In the genomic region with DNA sequence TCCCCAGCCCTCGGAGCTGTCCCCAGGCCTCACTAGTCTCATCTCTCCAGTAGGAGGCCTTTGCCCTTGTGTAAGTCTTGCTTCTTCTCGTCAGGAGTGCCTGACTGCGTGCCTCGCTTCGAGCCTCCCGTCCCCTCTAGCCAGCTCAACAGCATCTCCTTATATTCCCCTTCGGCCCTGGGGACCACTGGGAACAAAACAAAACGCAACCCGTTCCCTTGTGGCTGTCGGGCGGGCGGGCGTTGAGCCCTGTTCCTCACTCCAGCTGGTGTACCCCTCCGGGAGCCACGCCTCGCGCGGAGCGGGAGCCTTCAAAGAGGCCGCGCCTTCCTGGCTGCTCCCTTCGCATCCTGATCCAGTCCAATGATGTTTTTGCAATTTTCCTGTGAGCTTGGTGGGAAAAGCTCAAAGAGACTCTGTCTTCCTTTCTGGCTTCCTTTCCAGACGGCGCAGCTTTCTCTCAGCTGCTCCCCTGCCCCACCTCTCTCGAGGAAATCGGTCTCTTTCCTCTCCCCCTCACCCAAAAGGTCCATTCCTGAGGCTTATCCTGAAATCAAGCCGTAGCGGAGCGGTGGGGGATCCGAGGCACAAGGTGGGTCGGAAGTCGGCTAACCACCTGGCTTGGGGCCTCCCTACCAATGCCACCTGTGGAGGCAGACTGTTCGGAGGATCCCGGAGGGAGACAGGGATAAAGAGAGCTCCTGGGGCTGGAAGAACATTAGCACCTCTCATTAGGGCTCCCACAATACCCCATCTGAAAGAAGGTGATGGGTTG, we compare ENCODE assay signal across 17 cellular contexts. TPM values are rescaled to one million over a fixed set of nuclear protein-coding genes. Genes with fewer than 3 reads are reported as not detected.
DNase-seq lines count a peak whose midpoint lies in the region; ATAC-seq and TF ChIP-seq lines count a peak whose summit lies in the region.
"Had no signal": no experiment of that assay in that cellular context is flagged by ENCODE, and none has a peak within 500 bp of the region (broad histone marks: within the 10 kb centered on the region; RNA-seq: fewer than 3 reads in every experiment).

No MANE protein-coding gene starts in this region.

- peaks cover 6% of the 10 kb centered on the region for H3K36me3 Mint-ChIP-seq in endodermal cell (ENCODE audit: low read depth)
- no peaks in the 10 kb centered on the region for H3K36me3 Mint-ChIP-seq in type B pancreatic cell

- H3K79me2 ChIP-seq in mesendoderm (ENCODE audit: control insufficient read depth, insufficient read depth, low read length), result no peaks in the 10 kb centered on the region

- H3K4me1 ChIP-seq in endodermal cell (ENCODE audit: control insufficient read depth, insufficient read depth, low read length), result peaks cover 9% of the 10 kb centered on the region
- peaks cover 7% of the 10 kb centered on the region for H3K4me1 ChIP-seq in mesendoderm (ENCODE audit: control insufficient read depth, low read depth, low read length)
- H3K4me1 ChIP-seq: HAP-1 had no signal

- peak; percentile 59 for TF ChIP-seq CTCF in endodermal cell (conservative IDR thresholded peaks at IDR 0.05)
- no peak for TF ChIP-seq CTCF in type B pancreatic cell (conservative IDR thresholded peaks at IDR 0.05)

- H3K56ac ChIP-seq in mesendoderm (ENCODE audit: low read length), result peak overlapping the region; percentile 22

- H3K27ac ChIP-seq in endodermal cell (ENCODE audit: low read depth, low read length), result no peak overlapping the region
- no peak overlapping the region for H3K27ac ChIP-seq in mesendoderm (ENCODE audit: low read depth, low read length)
- H3K27ac ChIP-seq in substantia nigra (ENCODE audit: low read depth, low read length, poor library complexity, severe bottlenecking), result no peak overlapping the region
- H3K27ac ChIP-seq: right lobe of liver had no signal

- H3K27me3 ChIP-seq in endodermal cell (ENCODE audit: control insufficient read depth, insufficient read depth, low read length, poor library complexity, severe bottlenecking) (no peaks in the 10 kb centered on the region), mesendoderm (ENCODE audit: insufficient read depth, low read length, poor library complexity) (no peaks in the 10 kb centered on the region)
- H3K27me3 ChIP-seq: right lobe of liver had no signal

- no peak overlapping the region for H4K5ac ChIP-seq in mesendoderm (ENCODE audit: low read length)

- H3K18ac ChIP-seq in mesendoderm (ENCODE audit: low read length), result no peak overlapping the region

- H3K4me1 Mint-ChIP-seq in endodermal cell (peaks cover 13% of the 10 kb centered on the region), type B pancreatic cell (ENCODE audit: unreplicated experiment) (peaks cover 24% of the 10 kb centered on the region)

- DNase-seq in Right ventricle myocardium superior, result peak; percentile 70
- DNase-seq in left cardiac atrium, result no peak
- DNase-seq in endodermal cell, result peak; percentile 59
- DNase-seq in mesendoderm, result no peak
- no peak for DNase-seq in type B pancreatic cell (ENCODE audit: extremely low spot score, unreplicated experiment)
- DNase-seq in NCI-H1092 treated with DMSO at 0.1 percent for 48 hours (lab: John Stamatoyannopoulos, UW), result no peak
- no peak for DNase-seq in substantia nigra (lab: John Stamatoyannopoulos, UW)
- DNase-seq: activated CD4-positive, alpha-beta T cell treated with anti-CD3 and anti-CD28 coated beads, Interleukin-2, amount 10 ng/mL, durations not matched to agents 24 days and 14 days; activated effector memory CD4-positive, alpha-beta T cell treated with Interleukin-2 at 50 U/mL for 16 hours; NCI-H1436 treated with DMSO at 0.1 percent for 48 hours; right lobe of liver; stimulated activated CD4-positive, alpha-beta T cell treated with anti-CD3 and anti-CD28 coated beads, Interleukin-2, amount 100 ng/mL, for 24 hours had no signal

- H3K23ac ChIP-seq in mesendoderm (ENCODE audit: low read length), result no peak overlapping the region

- H2BK5ac ChIP-seq in mesendoderm (ENCODE audit: low read length), result no peak overlapping the region

- no peaks in the 10 kb centered on the region for H3K9me3 ChIP-seq in endodermal cell (ENCODE audit: control insufficient read depth, low read length)
- H3K9me3 ChIP-seq: HAP-1, right lobe of liver had no signal

- H2BK15ac ChIP-seq in mesendoderm (replicated peaks; ENCODE audit: low read depth), result no peak overlapping the region

- H3K4me3 ChIP-seq in endodermal cell (ENCODE audit: low read length) (no peak overlapping the region), mesendoderm (ENCODE audit: low read length) (no peak overlapping the region)
- H3K4me3 ChIP-seq: HAP-1, right lobe of liver had no signal

- H2AK5ac ChIP-seq in mesendoderm (ENCODE audit: low read length), result no peak overlapping the region

- no peak overlapping the region for H4K8ac ChIP-seq in mesendoderm (ENCODE audit: low read depth, low read length)

- intact Hi-C loops in Right ventricle myocardium superior (cut with DNase I) (no loop called here), left cardiac atrium (cut with DNase I) (no loop called here)

- ATAC-seq in Right ventricle myocardium superior (ENCODE audit: poor library complexity) (peak; percentile 19), left cardiac atrium (no peak), GM18858 (IDR thresholded peaks at IDR 0.05; ENCODE audit: unreplicated experiment) (no peak)
- ATAC-seq: HepG2, left colon, right lobe of liver had no signal

- H3K27ac Mint-ChIP-seq in endodermal cell (no peak overlapping the region), type B pancreatic cell (peak overlapping the region; percentile 41)
- H3K27ac Mint-ChIP-seq: activated CD4-positive, alpha-beta T cell treated with anti-CD3 and anti-CD28 coated beads, Interleukin-2, amount 10 ng/mL, durations not matched to agents 24 days and 14 days; stimulated activated naive CD8-positive, alpha-beta T cell treated with anti-CD3 and anti-CD28 coated beads, Interleukin-15, Interleukin-2, amounts not matched to agents 100 ng/mL and 50 ng/mL, for 24 hours had no signal

- H3K9ac ChIP-seq in endodermal cell (ENCODE audit: extremely low read depth, low read length, poor library complexity, severe bottlenecking) (no peak overlapping the region), mesendoderm (ENCODE audit: low read length) (no peak overlapping the region)

- H3K79me1 ChIP-seq in mesendoderm (ENCODE audit: low read length), result no peaks in the 10 kb centered on the region

- WGBS in endodermal cell (ENCODE audit: insufficient coverage in 1 of 2, insufficient read length in 1 of 2), 2 experiments, result 92 to 94% methylated on average over 25 to 34 of the region's 34 CpGs
- WGBS in mesendoderm (ENCODE audit: extremely low coverage, insufficient coverage, low lambda C conversion rate), result no CpG with 5 or more reads among the region's 34 CpGs

- no peaks in the 10 kb centered on the region for H3K27me3 Mint-ChIP-seq in endodermal cell (ENCODE audit: insufficient read depth)
- no peaks in the 10 kb centered on the region for H3K27me3 Mint-ChIP-seq in type B pancreatic cell

- no peak overlapping the region for H3K4me2 ChIP-seq in mesendoderm (ENCODE audit: low read length)

- H3K9me3 Mint-ChIP-seq in endodermal cell, result peaks cover 5% of the 10 kb centered on the region
- no peaks in the 10 kb centered on the region for H3K9me3 Mint-ChIP-seq in type B pancreatic cell
- H3K9me3 Mint-ChIP-seq: activated CD4-positive, alpha-beta T cell treated with anti-CD3 and anti-CD28 coated beads, Interleukin-2, amount 10 ng/mL, durations not matched to agents 24 days and 14 days; stimulated activated naive CD8-positive, alpha-beta T cell treated with anti-CD3 and anti-CD28 coated beads, Interleukin-15, Interleukin-2, amounts not matched to agents 100 ng/mL and 50 ng/mL, for 24 hours had no signal

- H3K4me3 Mint-ChIP-seq in endodermal cell (no peak overlapping the region), type B pancreatic cell (no peak overlapping the region)
- H3K4me3 Mint-ChIP-seq: activated CD4-positive, alpha-beta T cell treated with anti-CD3 and anti-CD28 coated beads, Interleukin-2, amount 10 ng/mL, durations not matched to agents 24 days and 14 days; stimulated activated naive CD8-positive, alpha-beta T cell treated with anti-CD3 and anti-CD28 coated beads, Interleukin-15, Interleukin-2, amounts not matched to agents 100 ng/mL and 50 ng/mL, for 24 hours had no signal

- no peak overlapping the region for H2BK120ac ChIP-seq in mesendoderm (ENCODE audit: low read depth, low read length)

- no peak overlapping the region for H3K4ac ChIP-seq in mesendoderm (ENCODE audit: low read depth, low read length)

- H3K36me3 ChIP-seq in endodermal cell (ENCODE audit: control insufficient read depth, insufficient read depth, low read length) (no peaks in the 10 kb centered on the region), mesendoderm (ENCODE audit: control insufficient read depth, insufficient read depth, low read length) (no peaks in the 10 kb centered on the region)
- H3K36me3 ChIP-seq: HAP-1, right lobe of liver had no signal

RNA-seq across cellular contexts. Expression of gene SRP14, which starts 33.4 kb away (rescaled TPM):
- total RNA-seq in Right ventricle myocardium superior, result 196 TPM
- total RNA-seq in left cardiac atrium, result 100 to 1,000 TPM; 174 to 197 TPM
- total RNA-seq in endodermal cell, result 100 to 1,000 TPM; 237 to 293 TPM
- polyA plus RNA-seq in endodermal cell (2013, experiment 1 of 2), result 519 TPM
- 534 TPM for polyA plus RNA-seq in endodermal cell (2013, experiment 2 of 2)
- polyA plus RNA-seq in mesendoderm (2013, experiment 1 of 2), result 546 TPM
- polyA plus RNA-seq in mesendoderm (2013, experiment 2 of 2), result 544 TPM
- 176 and 235 TPM in 2 replicates for total RNA-seq in type B pancreatic cell (ENCODE audit: low replicate concordance)

RNA-seq across cellular contexts. Expression of gene BMF, which starts 36.3 kb away (rescaled TPM):
- total RNA-seq in Right ventricle myocardium superior (3.4 TPM), left cardiac atrium (1 to 10 TPM; 1.9 to 5.0 TPM), endodermal cell (10 to 100 TPM; 48.3 to 53.5 TPM), type B pancreatic cell (ENCODE audit: low replicate concordance) (60.9 and 112 TPM in 2 replicates)
- 42.5 TPM for polyA plus RNA-seq in endodermal cell (2013, experiment 1 of 2)
- 44.3 TPM for polyA plus RNA-seq in endodermal cell (2013, experiment 2 of 2)
- 5.7 TPM for polyA plus RNA-seq in mesendoderm (2013, experiment 1 of 2)
- 5.5 TPM for polyA plus RNA-seq in mesendoderm (2013, experiment 2 of 2)

Comparison
In these comparisons a context has a peak if more than half of its experiments do, and no peak if none do; other contexts are left out.
1. DNase-seq: peak in Right ventricle myocardium superior (single experiment) and endodermal cell (single experiment); none in left cardiac atrium (single experiment), mesendoderm (single experiment), type B pancreatic cell (single experiment), NCI-H1092 treated with DMSO at 0.1 percent for 48 hours (single experiment) and substantia nigra (0 of 49).
2. RNA of gene BMF, which starts 36.3 kb away (total RNA-seq): 60.9 to 112 TPM in type B pancreatic cell and 48.3 to 53.5 TPM in endodermal cell; 1.9 to 5.0 TPM in left cardiac atrium and 3.4 TPM in Right ventricle myocardium superior (single experiment); every median in the first group is over 4 times any median in the second.